Comparison of ENCODE assay signal across 11 cellular contexts in genomic region chr18:75638597-75639467, GRCh38.
DNase-seq lines count a peak whose midpoint lies in the region; ATAC-seq and TF ChIP-seq lines count a peak whose summit lies in the region.
"Had no signal": no experiment of that assay in that cellular context is flagged by ENCODE, and none has a peak within 500 bp of the region (broad histone marks: within the 10 kb centered on the region; RNA-seq: fewer than 3 reads in every experiment).

No MANE protein-coding gene starts in this region.

- H3K27ac ChIP-seq in OCI-LY7 (ENCODE audit: low read depth, low read length, poor library complexity, severe bottlenecking) = no peak overlapping the region

- TF ChIP-seq CTCF in glutamatergic neuron (IDR thresholded peaks at IDR 0.05; ENCODE audit: partially characterized antibody, unreplicated experiment) (no peak), OCI-LY7 (conservative IDR thresholded peaks at IDR 0.05; ENCODE audit: low read length) (no peak)

- H3K4me2 ChIP-seq in OCI-LY7 (ENCODE audit: low read length) = no peak overlapping the region

- H3K9me3 ChIP-seq in NT2/D1 (ENCODE audit: insufficient read depth, low read length) (no peaks in the 10 kb centered on the region; the same call in 1 of the 2 replicates), OCI-LY7 (ENCODE audit: low read length) (no peaks in the 10 kb centered on the region)
- H3K9me3 ChIP-seq: HAP-1 had no signal

- H2AFZ ChIP-seq in OCI-LY7 (ENCODE audit: low read length) = no peak overlapping the region

- POLR2A ChIA-PET in OCI-LY7 (lab: Charles Lee) = no interaction called here

- H3K9ac ChIP-seq in NT2/D1 (ENCODE audit: insufficient read length, low read depth) = peak overlapping the region; percentile 33

- peaks cover 5% of the 10 kb centered on the region for H3K9me3 Mint-ChIP-seq in glutamatergic neuron (ENCODE audit: unreplicated experiment)
- H3K9me3 Mint-ChIP-seq in stimulated activated memory B cell treated with anti-CD40 and anti-IgM and Interleukin-4, amounts not matched to agents 10 μg/mL and 1 μg/mL and 100 μg/mL, for 72 hours = no peaks in the 10 kb centered on the region
- H3K9me3 Mint-ChIP-seq in stimulated activated naive CD8-positive, alpha-beta T cell treated with anti-CD3 and anti-CD28 coated beads, Interleukin-15, amount 100 ng/mL, for 72 hours = no peaks in the 10 kb centered on the region
- H3K9me3 Mint-ChIP-seq: activated CD4-positive, alpha-beta memory T cell treated with anti-CD3 and anti-CD28 coated beads, Interleukin-2, amount 10 ng/mL, durations not matched to agents 7 days and 5 days had no signal

- ATAC-seq in stimulated activated memory B cell treated with anti-CD40 and anti-IgM and Interleukin-4, amounts not matched to agents 10 μg/mL and 1 μg/mL and 100 μg/mL, for 72 hours = no peak
- ATAC-seq in stimulated activated naive CD8-positive, alpha-beta T cell treated with anti-CD3 and anti-CD28 coated beads, Interleukin-15, amount 100 ng/mL, for 72 hours = no peak

- no peaks in the 10 kb centered on the region for H4K20me1 ChIP-seq in OCI-LY7 (ENCODE audit: insufficient read depth, low read length)

- H3K4me3 Mint-ChIP-seq in glutamatergic neuron (ENCODE audit: unreplicated experiment) = peak overlapping the region; percentile 57
- H3K4me3 Mint-ChIP-seq in stimulated activated memory B cell treated with anti-CD40 and anti-IgM and Interleukin-4, amounts not matched to agents 10 μg/mL and 1 μg/mL and 100 μg/mL, for 72 hours = no peak overlapping the region
- no peak overlapping the region for H3K4me3 Mint-ChIP-seq in stimulated activated naive CD8-positive, alpha-beta T cell treated with anti-CD3 and anti-CD28 coated beads, Interleukin-15, amount 100 ng/mL, for 72 hours
- H3K4me3 Mint-ChIP-seq: activated CD4-positive, alpha-beta memory T cell treated with anti-CD3 and anti-CD28 coated beads, Interleukin-2, amount 10 ng/mL, durations not matched to agents 7 days and 5 days had no signal

- no peaks in the 10 kb centered on the region for H3K9me2 ChIP-seq in OCI-LY7 (ENCODE audit: insufficient read depth, low read length)

- peak; percentile 74 for DNase-seq in Ammon's horn (ENCODE audit: low spot score)
- DNase-seq in NT2/D1 (ENCODE audit: low read depth, low spot score) = peak; percentile 56
- peak; percentile 31 for DNase-seq in glutamatergic neuron
- peak in 50 of 56 donors; percentile 19 to 83 (median 47) for DNase-seq in nucleus accumbens (lab: John Stamatoyannopoulos, UW)
- no peak for DNase-seq in NCI-H526 (lab: John Stamatoyannopoulos, UW)
- no peak for DNase-seq in OCI-LY7 (ENCODE audit: low spot score)
- DNase-seq in stimulated activated naive CD8-positive, alpha-beta T cell treated with anti-CD3 and anti-CD28 coated beads, Interleukin-15, amount 100 ng/mL, for 72 hours = no peak
- DNase-seq: activated CD4-positive, alpha-beta memory T cell treated with anti-CD3 and anti-CD28 coated beads, Interleukin-2, amount 10 ng/mL, durations not matched to agents 7 days and 5 days; NCI-H2081 treated with DMSO at 0.1 percent for 48 hours had no signal

- H3K27me3 Mint-ChIP-seq in glutamatergic neuron (ENCODE audit: unreplicated experiment) = no peaks in the 10 kb centered on the region
- no peaks in the 10 kb centered on the region for H3K27me3 Mint-ChIP-seq in stimulated activated memory B cell treated with anti-CD40 and anti-IgM and Interleukin-4, amounts not matched to agents 10 μg/mL and 1 μg/mL and 100 μg/mL, for 72 hours
- peaks cover 33% of the 10 kb centered on the region for H3K27me3 Mint-ChIP-seq in stimulated activated naive CD8-positive, alpha-beta T cell treated with anti-CD3 and anti-CD28 coated beads, Interleukin-15, amount 100 ng/mL, for 72 hours
- H3K27me3 Mint-ChIP-seq: activated CD4-positive, alpha-beta memory T cell treated with anti-CD3 and anti-CD28 coated beads, Interleukin-2, amount 10 ng/mL, durations not matched to agents 7 days and 5 days had no signal

- no peaks in the 10 kb centered on the region for H3K36me3 ChIP-seq in NT2/D1 (ENCODE audit: insufficient read depth, insufficient read length, low read length)
- no peaks in the 10 kb centered on the region for H3K36me3 ChIP-seq in OCI-LY7 (ENCODE audit: insufficient read depth, low read length)
- H3K36me3 ChIP-seq: HAP-1 had no signal

- no TSS peak for BruUV-seq in OCI-LY7 (replicated peaks; lab: Mats Ljungman, UMichigan)

- no peaks in the 10 kb centered on the region for H3K36me3 Mint-ChIP-seq in glutamatergic neuron (ENCODE audit: unreplicated experiment)
- H3K36me3 Mint-ChIP-seq in stimulated activated memory B cell treated with anti-CD40 and anti-IgM and Interleukin-4, amounts not matched to agents 10 μg/mL and 1 μg/mL and 100 μg/mL, for 72 hours = no peaks in the 10 kb centered on the region

- intact Hi-C loops in OCI-LY7 (cut with micrococcal nuclease; ENCODE audit: unreplicated experiment) = no loop called here

- H3K27me3 ChIP-seq in NT2/D1 (ENCODE audit: insufficient read depth, insufficient read length) = peaks cover 4% of the 10 kb centered on the region

- peak overlapping the region; percentile 82 for H3K27ac Mint-ChIP-seq in glutamatergic neuron (ENCODE audit: unreplicated experiment)
- H3K27ac Mint-ChIP-seq in stimulated activated memory B cell treated with anti-CD40 and anti-IgM and Interleukin-4, amounts not matched to agents 10 μg/mL and 1 μg/mL and 100 μg/mL, for 72 hours = no peak overlapping the region
- H3K27ac Mint-ChIP-seq in stimulated activated naive CD8-positive, alpha-beta T cell treated with anti-CD3 and anti-CD28 coated beads, Interleukin-15, amount 100 ng/mL, for 72 hours = no peak overlapping the region

- no peaks in the 10 kb centered on the region for H3K79me2 ChIP-seq in OCI-LY7 (ENCODE audit: insufficient read depth, low read depth, low read length)

- H3K4me3 ChIP-seq in NT2/D1 (ENCODE audit: insufficient read length, low read depth) = peak overlapping the region; percentile 33
- H3K4me3 ChIP-seq in OCI-LY7 (ENCODE audit: low read depth, low read length, poor library complexity, severe bottlenecking) = no peak overlapping the region
- H3K4me3 ChIP-seq: HAP-1 had no signal

- H3K4me1 Mint-ChIP-seq in glutamatergic neuron (ENCODE audit: low read depth, unreplicated experiment) = peaks cover 10% of the 10 kb centered on the region
- H3K4me1 Mint-ChIP-seq in stimulated activated memory B cell treated with anti-CD40 and anti-IgM and Interleukin-4, amounts not matched to agents 10 μg/mL and 1 μg/mL and 100 μg/mL, for 72 hours = no peaks in the 10 kb centered on the region
- no peaks in the 10 kb centered on the region for H3K4me1 Mint-ChIP-seq in stimulated activated naive CD8-positive, alpha-beta T cell treated with anti-CD3 and anti-CD28 coated beads, Interleukin-15, amount 100 ng/mL, for 72 hours
- H3K4me1 Mint-ChIP-seq: activated CD4-positive, alpha-beta memory T cell treated with anti-CD3 and anti-CD28 coated beads, Interleukin-2, amount 10 ng/mL, durations not matched to agents 7 days and 5 days had no signal

- CTCF ChIA-PET in OCI-LY7 (lab: Charles Lee; ENCODE audit: unreplicated experiment) = no interaction called here

- H3K4me1 ChIP-seq in NT2/D1 (ENCODE audit: insufficient read depth, insufficient read length) (no peaks in the 10 kb centered on the region), OCI-LY7 (ENCODE audit: insufficient read depth, low read length, poor library complexity, severe bottlenecking) (no peaks in the 10 kb centered on the region)
- H3K4me1 ChIP-seq: HAP-1 had no signal

Comparison
In these comparisons a context has a peak if more than half of its experiments do, and no peak if none do; other contexts are left out.
1. DNase-seq: peak in Ammon's horn (single experiment), NT2/D1 (single experiment), glutamatergic neuron (single experiment) and nucleus accumbens (50 of 56); none in NCI-H526 (0 of 2), OCI-LY7 (single experiment) and stimulated activated naive CD8-positive, alpha-beta T cell treated with anti-CD3 and anti-CD28 coated beads, Interleukin-15, amount 100 ng/mL, for 72 hours (0 of 2).